ENCODE assay signal across 11 cellular contexts in genomic region chr4:184868623-184869022, GRCh38.
"Had no signal": no experiment of that assay in that cellular context is flagged by ENCODE, and none has a peak within 500 bp of the region (broad histone marks: within the 10 kb centered on the region; RNA-seq: fewer than 3 reads in every experiment).

No MANE protein-coding gene starts in this region.

- H3K27ac ChIP-seq: GM23248 had no signal

- H3K9ac ChIP-seq: GM23248 had no signal

- DNase-seq: GM23248, GOT3, H7, H9, HCEC 1CT, HFFc6 had no signal

- H3K4me2 ChIP-seq: GM23338 had no signal

- H3K4me3 ChIP-seq: GM23248, GM23338, HAP-1 had no signal

- H2AFZ ChIP-seq: GM23248, GM23338 had no signal

- ATAC-seq: GM23338, HCT116 had no signal

- H3K4me1 ChIP-seq: HAP-1 had no signal

- H3K9me3 ChIP-seq: HAP-1 had no signal

- H3K36me3 ChIP-seq: HAP-1 had no signal

- FAIRE-seq: H1, H54 had no signal
